In the genomic region with DNA sequence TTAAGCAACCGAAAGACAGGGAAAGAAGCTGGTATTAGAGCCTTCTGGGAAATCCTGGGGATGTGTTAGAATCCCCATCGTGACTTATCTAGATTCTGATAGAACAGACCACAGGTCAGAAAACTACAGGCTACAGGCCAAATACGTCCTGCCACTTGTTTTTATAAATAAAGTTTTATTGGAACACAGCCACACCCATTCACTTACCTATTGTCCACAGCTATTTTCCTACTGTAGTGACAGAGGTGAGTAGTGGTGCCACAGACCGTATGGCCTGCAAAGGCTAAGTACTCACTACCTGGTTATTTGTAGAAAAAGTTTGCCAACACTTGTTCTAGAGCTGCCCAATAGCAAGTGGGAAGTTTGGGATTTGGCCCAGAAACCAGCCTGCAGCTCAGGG, we compare ENCODE assay signal across 2 cellular contexts.
TF ChIP-seq lines count a peak whose summit lies in the region.

No MANE protein-coding gene starts in this region.

TF ChIP-seq in HepG2, 621 proteins besides CTCF, POLR2A, EP300 and RAD21:
- TF ChIP-seq SAP130 (CRISPR knock-in tag; IDR thresholded peaks at IDR 0.05; ENCODE audit: low read depth) (no peak), ERF (CRISPR knock-in tag; IDR thresholded peaks at IDR 0.05) (no peak)
- TF ChIP-seq, protein P1, sequence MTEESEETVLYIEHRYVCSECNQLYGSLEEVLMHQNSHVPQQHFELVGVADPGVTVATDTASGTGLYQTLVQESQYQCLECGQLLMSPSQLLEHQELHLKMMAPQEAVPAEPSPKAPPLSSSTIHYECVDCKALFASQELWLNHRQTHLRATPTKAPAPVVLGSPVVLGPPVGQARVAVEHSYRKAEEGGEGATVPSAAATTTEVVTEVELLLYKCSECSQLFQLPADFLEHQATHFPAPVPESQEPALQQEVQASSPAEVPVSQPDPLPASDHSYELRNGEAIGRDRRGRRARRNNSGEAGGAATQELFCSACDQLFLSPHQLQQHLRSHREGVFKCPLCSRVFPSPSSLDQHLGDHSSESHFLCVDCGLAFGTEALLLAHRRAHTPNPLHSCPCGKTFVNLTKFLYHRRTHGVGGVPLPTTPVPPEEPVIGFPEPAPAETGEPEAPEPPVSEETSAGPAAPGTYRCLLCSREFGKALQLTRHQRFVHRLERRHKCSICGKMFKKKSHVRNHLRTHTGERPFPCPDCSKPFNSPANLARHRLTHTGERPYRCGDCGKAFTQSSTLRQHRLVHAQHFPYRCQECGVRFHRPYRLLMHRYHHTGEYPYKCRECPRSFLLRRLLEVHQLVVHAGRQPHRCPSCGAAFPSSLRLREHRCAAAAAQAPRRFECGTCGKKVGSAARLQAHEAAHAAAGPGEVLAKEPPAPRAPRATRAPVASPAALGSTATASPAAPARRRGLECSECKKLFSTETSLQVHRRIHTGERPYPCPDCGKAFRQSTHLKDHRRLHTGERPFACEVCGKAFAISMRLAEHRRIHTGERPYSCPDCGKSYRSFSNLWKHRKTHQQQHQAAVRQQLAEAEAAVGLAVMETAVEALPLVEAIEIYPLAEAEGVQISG (CRISPR knock-in tag; IDR thresholded peaks at IDR 0.05) = no peak
- TF ChIP-seq, protein P2, sequence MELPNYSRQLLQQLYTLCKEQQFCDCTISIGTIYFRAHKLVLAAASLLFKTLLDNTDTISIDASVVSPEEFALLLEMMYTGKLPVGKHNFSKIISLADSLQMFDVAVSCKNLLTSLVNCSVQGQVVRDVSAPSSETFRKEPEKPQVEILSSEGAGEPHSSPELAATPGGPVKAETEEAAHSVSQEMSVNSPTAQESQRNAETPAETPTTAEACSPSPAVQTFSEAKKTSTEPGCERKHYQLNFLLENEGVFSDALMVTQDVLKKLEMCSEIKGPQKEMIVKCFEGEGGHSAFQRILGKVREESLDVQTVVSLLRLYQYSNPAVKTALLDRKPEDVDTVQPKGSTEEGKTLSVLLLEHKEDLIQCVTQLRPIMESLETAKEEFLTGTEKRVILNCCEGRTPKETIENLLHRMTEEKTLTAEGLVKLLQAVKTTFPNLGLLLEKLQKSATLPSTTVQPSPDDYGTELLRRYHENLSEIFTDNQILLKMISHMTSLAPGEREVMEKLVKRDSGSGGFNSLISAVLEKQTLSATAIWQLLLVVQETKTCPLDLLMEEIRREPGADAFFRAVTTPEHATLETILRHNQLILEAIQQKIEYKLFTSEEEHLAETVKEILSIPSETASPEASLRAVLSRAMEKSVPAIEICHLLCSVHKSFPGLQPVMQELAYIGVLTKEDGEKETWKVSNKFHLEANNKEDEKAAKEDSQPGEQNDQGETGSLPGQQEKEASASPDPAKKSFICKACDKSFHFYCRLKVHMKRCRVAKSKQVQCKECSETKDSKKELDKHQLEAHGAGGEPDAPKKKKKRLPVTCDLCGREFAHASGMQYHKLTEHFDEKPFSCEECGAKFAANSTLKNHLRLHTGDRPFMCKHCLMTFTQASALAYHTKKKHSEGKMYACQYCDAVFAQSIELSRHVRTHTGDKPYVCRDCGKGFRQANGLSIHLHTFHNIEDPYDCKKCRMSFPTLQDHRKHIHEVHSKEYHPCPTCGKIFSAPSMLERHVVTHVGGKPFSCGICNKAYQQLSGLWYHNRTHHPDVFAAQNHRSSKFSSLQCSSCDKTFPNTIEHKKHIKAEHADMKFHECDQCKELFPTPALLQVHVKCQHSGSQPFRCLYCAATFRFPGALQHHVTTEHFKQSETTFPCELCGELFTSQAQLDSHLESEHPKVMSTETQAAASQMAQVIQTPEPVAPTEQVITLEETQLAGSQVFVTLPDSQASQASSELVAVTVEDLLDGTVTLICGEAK (IDR thresholded peaks at IDR 0.05) = no peak
- TF ChIP-seq, protein P2 (CRISPR knock-in tag; IDR thresholded peaks at IDR 0.05) = peak; percentile 51; the same call in 1 of the 2 replicates

TF ChIP-seq in K562, 482 proteins besides CTCF, POLR2A, EP300 and RAD21:
- TF ChIP-seq MEF2A (IDR thresholded peaks at IDR 0.05; ENCODE audit: control insufficient read depth, low read depth, low read length) = no peak
- TF ChIP-seq, protein P2 (IDR thresholded peaks at IDR 0.05) = peak; percentile 94
- TF ChIP-seq, protein P2 (CRISPR knock-in tag; IDR thresholded peaks at IDR 0.05) = peak; percentile 84
